ENCODE assay signal across 11 cellular contexts in genomic region chr9:94918038-94918753, GRCh38.
A peak's percentile ranks its signal among the peaks of the same experiment; 100 is the strongest.
DNase-seq lines count a peak whose midpoint lies in the region; ATAC-seq, FAIRE-seq and TF ChIP-seq lines count a peak whose summit lies in the region.
"Had no signal": no experiment of that assay in that cellular context is flagged by ENCODE, and none has a peak within 500 bp of the region (broad histone marks: within the 10 kb centered on the region; RNA-seq: fewer than 3 reads in every experiment).

No MANE protein-coding gene starts in this region.

- peaks cover 20% of the 10 kb centered on the region for H3K4me1 ChIP-seq in A673 (ENCODE audit: insufficient read depth, low read length, poor library complexity, severe bottlenecking)

- BruUV-seq in A673 (replicated peaks; lab: Mats Ljungman, UMichigan): no TSS peak

- POLR2A ChIA-PET in A673 (lab: Charles Lee; ENCODE audit: low non-redundant PET): no interaction called here

- no peaks in the 10 kb centered on the region for H3K4me1 Mint-ChIP-seq in activated T-helper 17 cell treated with anti-CD3 and anti-CD28 coated beads, Interleukin-2, amount 50 U/mL, for 72 hours

- no peak overlapping the region for H3K4me3 Mint-ChIP-seq in activated T-helper 17 cell treated with anti-CD3 and anti-CD28 coated beads, Interleukin-2, amount 50 U/mL, for 72 hours

- no peaks in the 10 kb centered on the region for H3K9me3 ChIP-seq in A673 (ENCODE audit: low read depth, low read length, poor library complexity, severe bottlenecking)

- peak overlapping the region in 12 of 21 experiments; percentile 2 to 96 (median 82) for H3K27ac ChIP-seq in skin epidermis
- no peak overlapping the region for H3K27ac ChIP-seq in A673 (ENCODE audit: low read depth, low read length, poor library complexity, severe bottlenecking)

- DNase-seq in GM18507 (ENCODE audit: extremely low spot score, insufficient read length, low read depth): peak; percentile 9
- DNase-seq in DMS153 (lab: John Stamatoyannopoulos, UW): no peak
- DNase-seq in NCI-H69 (lab: John Stamatoyannopoulos, UW): no peak
- no peak for DNase-seq in A673 (ENCODE audit: low spot score)
- DNase-seq in NCI-H1694 treated with DMSO at 0.1 percent for 48 hours (lab: John Stamatoyannopoulos, UW): no peak
- DNase-seq: anterior cingulate cortex; NCI-H226; stimulated activated CD4-positive, alpha-beta T cell treated with anti-CD3 and anti-CD28 coated beads, Interleukin-4, amount 100 ng/mL, for 4 hours had no signal

- no peak overlapping the region for H3K4me3 ChIP-seq in skin epidermis
- H3K4me3 ChIP-seq in A673 (ENCODE audit: low read depth, low read length, poor library complexity, severe bottlenecking): no peak overlapping the region

- H3K36me3 Mint-ChIP-seq in activated T-helper 17 cell treated with anti-CD3 and anti-CD28 coated beads, Interleukin-2, amount 50 U/mL, for 72 hours (ENCODE audit: low read depth): no peaks in the 10 kb centered on the region

- H3K27me3 Mint-ChIP-seq in activated T-helper 17 cell treated with anti-CD3 and anti-CD28 coated beads, Interleukin-2, amount 50 U/mL, for 72 hours: no peaks in the 10 kb centered on the region

- H3K9me3 Mint-ChIP-seq in activated T-helper 17 cell treated with anti-CD3 and anti-CD28 coated beads, Interleukin-2, amount 50 U/mL, for 72 hours: no peaks in the 10 kb centered on the region

- H3K27me3 ChIP-seq in A673 (replicated peaks; ENCODE audit: insufficient read depth, low read depth, low read length, poor library complexity): no peaks in the 10 kb centered on the region

- CTCF ChIA-PET in A673 (lab: Charles Lee): no interaction called here

- no peak overlapping the region for H3K27ac Mint-ChIP-seq in activated T-helper 17 cell treated with anti-CD3 and anti-CD28 coated beads, Interleukin-2, amount 50 U/mL, for 72 hours

- intact Hi-C loops in A673 (cut with micrococcal nuclease; ENCODE audit: unreplicated experiment): no loop called here

- ATAC-seq in HG02759 (IDR thresholded peaks at IDR 0.05; ENCODE audit: unreplicated experiment): peak; percentile 78
- ATAC-seq in activated T-helper 17 cell treated with anti-CD3 and anti-CD28 coated beads, Interleukin-2, amount 50 U/mL, for 72 hours (replicated peaks): peak; percentile 23

- no peak for TF ChIP-seq CTCF in A673 (conservative IDR thresholded peaks at IDR 0.05; ENCODE audit: low read depth, low read length)

- FAIRE-seq in GM18507 (lab: Jason Lieb, UNC): no peak

- H3K36me3 ChIP-seq in A673 (ENCODE audit: insufficient read depth, low read length, poor library complexity, severe bottlenecking): no peaks in the 10 kb centered on the region
